In the genomic region with DNA sequence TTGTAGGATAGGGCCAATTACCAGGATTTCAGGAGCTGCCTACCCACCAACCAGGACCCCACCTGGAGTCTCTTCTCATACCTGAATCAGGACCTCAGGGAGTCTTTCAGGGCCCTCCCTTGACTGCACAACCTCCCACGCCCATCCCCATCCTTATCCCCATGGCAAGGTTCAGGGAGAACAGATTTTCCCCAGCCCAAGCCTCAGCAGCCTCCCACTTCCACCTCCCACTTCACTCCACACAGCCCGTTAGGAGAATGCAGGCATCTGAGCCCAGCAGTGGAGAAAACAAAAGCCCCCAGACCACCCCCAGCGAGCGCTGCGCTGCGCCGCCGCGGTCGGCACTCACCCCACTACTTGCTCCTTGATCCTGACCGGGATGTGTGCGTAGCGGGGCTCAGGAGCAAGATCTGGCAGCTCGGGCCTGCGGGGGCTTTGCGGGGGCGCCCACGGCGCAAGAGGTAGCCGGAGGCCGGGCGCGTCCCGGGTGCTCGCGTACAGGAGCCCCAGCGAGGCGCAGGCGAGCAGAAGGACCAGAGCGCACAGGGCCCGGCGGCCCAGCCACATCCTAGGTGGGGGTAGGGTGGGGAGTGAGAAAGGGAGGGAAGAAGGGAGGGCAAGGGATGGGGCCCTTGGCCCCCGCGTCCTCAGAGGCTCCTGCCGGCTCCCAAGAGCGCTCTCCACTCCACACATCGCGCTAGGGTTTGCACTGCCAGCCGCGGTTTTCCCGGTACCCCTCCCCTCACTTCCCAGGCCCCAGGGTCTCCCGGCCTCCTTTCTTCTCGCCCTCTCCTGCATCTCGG, we compare ENCODE assay signal across 9 cellular contexts. TPM values are rescaled to one million over a fixed set of nuclear protein-coding genes. Genes with fewer than 3 reads are reported as not detected.
A peak's percentile ranks its signal among the peaks of the same experiment; 100 is the strongest.
DNase-seq lines count a peak whose midpoint lies in the region; FAIRE-seq and TF ChIP-seq lines count a peak whose summit lies in the region.
"Had no signal": no experiment of that assay in that cellular context is flagged by ENCODE, and none has a peak within 500 bp of the region (broad histone marks: within the 10 kb centered on the region; RNA-seq: fewer than 3 reads in every experiment).

No MANE protein-coding gene starts in this region.

- TF ChIP-seq CTCF in HEK293 (tag by site-specific recombination; IDR thresholded peaks at IDR 0.05) (no peak), astrocyte of the cerebellum (IDR thresholded peaks at IDR 0.05; ENCODE audit: low read depth, low read length, missing control alignments) (no peak), kidney (IDR thresholded peaks at IDR 0.05; ENCODE audit: borderline replicate concordance, extremely low read depth, insufficient read depth) (no peak), transverse colon (IDR thresholded peaks at IDR 0.05) (no peak)

- no peak for TF ChIP-seq EP300 in transverse colon (IDR thresholded peaks at IDR 0.05; ENCODE audit: low read depth)

- H3K9ac ChIP-seq in kidney (ENCODE audit: low read length in 2 of 2): no peak overlapping the region

- H3K36me3 ChIP-seq in HEK293 (ENCODE audit: control insufficient read depth in 2 of 2, insufficient read depth in 1 of 2, low read length in 2 of 2) (peaks cover 0 to 15% of the 10 kb centered on the region in 2 experiments; a peak in 1 of 3 replicates), kidney (ENCODE audit: control insufficient read depth in 1 of 2, insufficient read depth in 2 of 2, low read length in 2 of 2) (no peaks in the 10 kb centered on the region), transverse colon (no peaks in the 10 kb centered on the region)
- H3K36me3 ChIP-seq: adrenal gland had no signal

- FAIRE-seq in kidney (lab: Jason Lieb, UNC) (no peak), HTR-8/SVneo (lab: Jason Lieb, UNC) (no peak)

- H3K4me3 ChIP-seq in HEK293 (ENCODE audit: low read depth, low read length): no peak overlapping the region; the same call in 1 of the 2 replicates
- H3K4me3 ChIP-seq in astrocyte of the cerebellum (ENCODE audit: low read depth, low read length): peak overlapping the region; percentile 53
- no peak overlapping the region for H3K4me3 ChIP-seq in kidney (ENCODE audit: low read length in 2 of 2)
- peak overlapping the region; percentile 9 to 62 (median 46) for H3K4me3 ChIP-seq in transverse colon

- no peak for TF ChIP-seq POLR2A in transverse colon (IDR thresholded peaks at IDR 0.05)

- POLR2A ChIA-PET in HEK293 (lab: Yijun Ruan, JAX): interaction anchor here (0.6 to 1.2 kb wide), 2 partner anchors 21 to 44 kb away, joined by 3 to 4 read pairs; a partner anchor contains a TSS

- intact Hi-C loops in kidney (cut with DNase I) (no loop called here), transverse colon (cut with DNase I; ENCODE audit: low total_unique reads) (no loop called here)

- H3K9me3 ChIP-seq in HEK293 (ENCODE audit: control insufficient read depth, insufficient read depth, low read depth, low read length) (no peaks in the 10 kb centered on the region), kidney (ENCODE audit: control insufficient read depth in 1 of 2, low read length in 2 of 2) (no peaks in the 10 kb centered on the region), transverse colon (no peaks in the 10 kb centered on the region)
- H3K9me3 ChIP-seq: adrenal gland had no signal

- in situ Hi-C loops in astrocyte of the cerebellum (cut with HindIII; ENCODE audit: low sequenced_read_pairs): no loop called here
- in situ Hi-C loops in transverse colon (cut with MboI; ENCODE audit: low pct_ligation_motif_present in 1 of 4, low pct_unique_long_range_greater_than_20kb in 1 of 4, low sequenced_read_pairs in 3 of 4): no loop called here

- H3K4me1 ChIP-seq in HEK293 (ENCODE audit: control insufficient read depth, insufficient read depth, low read length) (no peaks in the 10 kb centered on the region), kidney (ENCODE audit: control insufficient read depth in 1 of 2, insufficient read depth in 1 of 2, low read depth in 1 of 2, low read length in 2 of 2) (peaks cover 0 to 4% of the 10 kb centered on the region in 2 donors), transverse colon (peaks cover 10 to 26% (median 16%) of the 10 kb centered on the region in 4 donors)

- H3K27ac ChIP-seq in HEK293 (ENCODE audit: extremely low read depth, low read depth, low read length) (no peak overlapping the region), kidney (ENCODE audit: low read depth in 2 of 2, low read length in 2 of 2) (no peak overlapping the region), transverse colon (no peak overlapping the region)
- H3K27ac ChIP-seq: adrenal gland had no signal

- DNase-seq in A172 (ENCODE audit: low spot score) (peak; percentile 38), astrocyte of the cerebellum (ENCODE audit: low read depth) (no peak), kidney (peak; percentile 74), transverse colon (no peak), HTR-8/SVneo (ENCODE audit: insufficient read length, low spot score) (no peak), NCI-H2029 (lab: John Stamatoyannopoulos, UW) (no peak)
- no peak for DNase-seq in stimulated activated CD4-positive, alpha-beta T cell treated with anti-CD3 and anti-CD28 coated beads, Interleukin-2, amount 100 ng/mL, for 48 hours

- H3K27me3 ChIP-seq in transverse colon: peaks cover 91% of the 10 kb centered on the region

- 15% methylated on average over 44 of the region's 44 CpGs; no CpG with 5 or more reads in 1 of the 2 donors for WGBS in transverse colon (ENCODE audit: low coverage in 1 of 2), 2 donors

- CTCF ChIA-PET in HEK293 (lab: Yijun Ruan, JAX): interaction anchor here (0.6 to 1.7 kb wide), 4 partner anchors 9 to 86 kb away, joined by 3 to 9 read pairs (median 3); no protein-coding TSS in a partner anchor

TF ChIP-seq in HEK293, 187 proteins besides CTCF, POLR2A, EP300 and RAD21:
- TF ChIP-seq, protein P1, sequence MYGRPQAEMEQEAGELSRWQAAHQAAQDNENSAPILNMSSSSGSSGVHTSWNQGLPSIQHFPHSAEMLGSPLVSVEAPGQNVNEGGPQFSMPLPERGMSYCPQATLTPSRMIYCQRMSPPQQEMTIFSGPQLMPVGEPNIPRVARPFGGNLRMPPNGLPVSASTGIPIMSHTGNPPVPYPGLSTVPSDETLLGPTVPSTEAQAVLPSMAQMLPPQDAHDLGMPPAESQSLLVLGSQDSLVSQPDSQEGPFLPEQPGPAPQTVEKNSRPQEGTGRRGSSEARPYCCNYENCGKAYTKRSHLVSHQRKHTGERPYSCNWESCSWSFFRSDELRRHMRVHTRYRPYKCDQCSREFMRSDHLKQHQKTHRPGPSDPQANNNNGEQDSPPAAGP (tag by site-specific recombination; IDR thresholded peaks at IDR 0.05): no peak
- TF ChIP-seq ZFHX2 (tag by site-specific recombination; conservative IDR thresholded peaks at IDR 0.05) (peak; percentile 84), WT1 (tag by site-specific recombination; IDR thresholded peaks at IDR 0.05) (0 out of 2 replicates have a peak, but pooled peaks have one; percentile 11), ZNF366 (tag by site-specific recombination; conservative IDR thresholded peaks at IDR 0.05) (0 out of 2 replicates have a peak, but pooled peaks have one; percentile 11), EGR2 (tag by site-specific recombination; IDR thresholded peaks at IDR 0.05; ENCODE audit: low read depth) (peak; percentile 68)

RNA-seq across cellular contexts. Expression of a gene that starts 1.2 kb away (rescaled TPM):
- total RNA-seq in A172 (2014; rRNA removed; shearing (Covaris generic)): 61.9 and 82.6 TPM in 2 replicates
- total RNA-seq in kidney (2.0 TPM), transverse colon (1 to 10 TPM in 2 of 4 donors, under 1 TPM in 1, not detected in 1; 0.68 to 6.4 (median 2.1) TPM)
- 1.6 TPM for polyA plus RNA-seq in kidney (ENCODE audit: insufficient read depth, low read depth, low replicate concordance)

RNA-seq across cellular contexts. Expression of a gene that starts 20.5 kb away (rescaled TPM):
- total RNA-seq in A172 (2014; rRNA removed; shearing (Covaris generic)): 20.6 and 23.0 TPM in 2 replicates
- total RNA-seq in kidney: 15.0 TPM
- polyA plus RNA-seq in kidney (ENCODE audit: insufficient read depth, low read depth, low replicate concordance): 10.9 TPM
- 10 to 100 TPM in 3 of 4 donors, 1 to 10 TPM in 1; 6.6 to 35.9 (median 15.3) TPM for total RNA-seq in transverse colon

RNA-seq across cellular contexts. Expression of a gene that starts 27.1 kb away (rescaled TPM):
- 13.6 and 21.3 TPM in 2 replicates for total RNA-seq in A172 (2014; rRNA removed; shearing (Covaris generic))
- total RNA-seq in kidney (34.5 TPM), transverse colon (10 to 100 TPM in 1 of 4 donors, 1 to 10 TPM in 3; 8.0 to 10.9 (median 9.6) TPM)
- polyA plus RNA-seq in kidney (ENCODE audit: insufficient read depth, low read depth, low replicate concordance): 41.2 TPM

RNA-seq across cellular contexts. Expression of a gene that starts 40.8 kb away (rescaled TPM):
- 42.5 and 54.0 TPM in 2 replicates for total RNA-seq in A172 (2014; rRNA removed; shearing (Covaris generic))
- total RNA-seq in kidney (52.4 TPM), transverse colon (100 to 1,000 TPM in 1 of 4 donors, 10 to 100 TPM in 3; 38.4 to 308 (median 45.8) TPM)
- 43.2 TPM for polyA plus RNA-seq in kidney (ENCODE audit: insufficient read depth, low read depth, low replicate concordance)

Comparison
In these comparisons a context has a peak if more than half of its experiments do, and no peak if none do; other contexts are left out.
1. DNase-seq: peak in A172 (single experiment) and kidney (single experiment); none in astrocyte of the cerebellum (single experiment), transverse colon (single experiment), HTR-8/SVneo (single experiment), stimulated activated CD4-positive, alpha-beta T cell treated with anti-CD3 and anti-CD28 coated beads, Interleukin-2, amount 100 ng/mL, for 48 hours (0 of 2) and NCI-H2029 (single experiment).
2. H3K4me3 ChIP-seq: peak in astrocyte of the cerebellum (single experiment) and transverse colon (4 of 4); none in HEK293 (single experiment) and kidney (0 of 2).